In the genomic region with DNA sequence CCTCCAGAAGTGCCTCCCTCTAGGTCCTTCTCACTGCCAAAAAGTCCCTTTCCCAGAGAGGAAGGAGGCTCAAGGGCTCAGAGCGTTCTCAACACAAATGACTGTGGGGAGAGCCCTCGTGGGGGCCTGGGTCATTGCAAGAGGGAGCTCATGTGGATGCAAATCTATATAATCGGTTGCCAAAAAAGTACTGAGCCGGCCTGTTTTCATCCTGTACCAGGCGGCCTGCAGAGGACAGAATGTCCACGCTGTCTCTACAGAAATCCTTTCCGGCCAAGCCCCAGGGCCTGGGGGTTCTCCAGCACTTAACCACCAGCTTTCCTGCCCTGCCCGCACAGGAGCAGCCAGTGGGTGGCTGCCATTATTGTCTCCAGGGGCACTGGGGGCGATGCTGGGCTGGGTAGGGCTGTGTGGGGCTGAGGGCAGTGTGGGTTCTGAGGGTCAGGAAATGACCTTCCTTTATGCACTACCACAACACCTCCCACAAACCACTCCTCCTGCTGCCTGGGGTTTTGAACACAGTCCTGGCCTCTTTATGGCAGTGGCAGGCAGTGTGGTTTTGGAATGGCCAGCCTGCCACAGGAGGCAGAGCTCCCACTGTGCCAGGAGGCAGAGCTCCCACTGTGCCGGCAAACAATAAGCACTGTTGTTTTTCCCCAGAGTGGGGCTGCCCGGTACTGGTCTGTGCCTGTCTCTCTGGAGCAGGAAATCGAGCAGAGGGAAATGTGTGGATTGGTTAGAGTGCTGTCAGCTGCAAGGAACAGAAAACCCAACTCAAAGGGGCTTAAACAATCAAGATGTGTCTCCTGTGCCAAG, we compare ENCODE assay signal across 8 cellular contexts. TPM values are rescaled to one million over a fixed set of nuclear protein-coding genes. Genes with fewer than 3 reads are reported as not detected.
DNase-seq lines count a peak whose midpoint lies in the region; ATAC-seq and TF ChIP-seq lines count a peak whose summit lies in the region.
"Not testable (repeated sequence)": the region's sequence is repeated elsewhere in the genome, so short reads cannot be mapped to it uniquely, and the experiment has no call there.

No MANE protein-coding gene starts in this region.

- CTCF ChIA-PET in HCT116 (lab: Charles Lee); WTC11 (lab: Charles Lee): not testable (repeated sequence)

- TF ChIP-seq RAD21 in HCT116 (IDR thresholded peaks at IDR 0.05; ENCODE audit: low read depth), result not testable (repeated sequence)

- H3K36me3 Mint-ChIP-seq in WTC11; stimulated activated effector memory CD8-positive, alpha-beta T cell treated with anti-CD3 and anti-CD28 coated beads, Interleukin-12 subunit alpha, Interleukin-12 subunit beta, amount 100 ng/mL, for 72 hours: not testable (repeated sequence)

- not testable (repeated sequence) for H3K9me3 ChIP-seq in HCT116 (ENCODE audit: control insufficient read depth in 1 of 2, insufficient read depth in 1 of 2, low read depth in 1 of 2, low read length in 2 of 2); gastroesophageal sphincter; heart right ventricle; lower lobe of right lung; aorta (ENCODE audit: control insufficient read depth, low read length)

- not testable (repeated sequence) for H2AFZ ChIP-seq in HCT116 (ENCODE audit: low read depth, low read length, poor library complexity, severe bottlenecking)

- H3K27me3 ChIP-seq in HCT116 (ENCODE audit: insufficient read depth, low read length); gastroesophageal sphincter; heart right ventricle; lower lobe of right lung (ENCODE audit: low read depth); aorta (ENCODE audit: control insufficient read depth in 1 of 2, insufficient read depth in 2 of 2, low read length in 1 of 2): not testable (repeated sequence)

- not testable (repeated sequence) for H3K4me3 ChIP-seq in HCT116 (replicated peaks in 1 of 2; ENCODE audit: low read depth in 1 of 2, low read length in 2 of 2); choroid plexus epithelial cell (ENCODE audit: low read depth, low read length); gastroesophageal sphincter; heart right ventricle; lower lobe of right lung; aorta (ENCODE audit: low read length in 2 of 2)

- intact Hi-C loops in HCT116 (cut with micrococcal nuclease); heart right ventricle (cut with DNase I); lower lobe of right lung (cut with DNase I); aorta (cut with DNase I): not testable (repeated sequence)

- H3K4me1 ChIP-seq in HCT116 (ENCODE audit: control insufficient read depth in 1 of 2, insufficient read depth in 2 of 2, low read length in 2 of 2); gastroesophageal sphincter; heart right ventricle; lower lobe of right lung; aorta (ENCODE audit: control insufficient read depth in 1 of 2, insufficient read depth in 2 of 2, low read length in 2 of 2): not testable (repeated sequence)

- not testable (repeated sequence) for H3K36me3 ChIP-seq in HCT116 (ENCODE audit: control insufficient read depth in 1 of 2, insufficient read depth in 2 of 2, low read length in 2 of 2); gastroesophageal sphincter; heart right ventricle; lower lobe of right lung; aorta (ENCODE audit: control insufficient read depth in 1 of 2, insufficient read depth in 2 of 2, low read length in 1 of 2)

- POLR2A ChIA-PET in HCT116 (lab: Charles Lee); WTC11 (lab: Charles Lee): not testable (repeated sequence)

- not testable (repeated sequence) for H3K27ac ChIP-seq in HCT116 (ENCODE audit: low read depth, low read length); gastroesophageal sphincter; heart right ventricle; lower lobe of right lung; aorta (ENCODE audit: low read depth in 1 of 2, low read length in 2 of 2)

- BruUV-seq in HCT116 (replicated peaks; lab: Mats Ljungman, UMichigan), result not testable (repeated sequence)

- not testable (repeated sequence) for H4K20me1 ChIP-seq in HCT116 (ENCODE audit: insufficient read depth)

- H3K4me1 Mint-ChIP-seq in WTC11; stimulated activated effector memory CD8-positive, alpha-beta T cell treated with anti-CD3 and anti-CD28 coated beads, Interleukin-12 subunit alpha, Interleukin-12 subunit beta, amount 100 ng/mL, for 72 hours: not testable (repeated sequence)

- H3K9ac ChIP-seq in HCT116 (ENCODE audit: low read length), result not testable (repeated sequence)

- no CpG with 5 or more reads among the region's 12 CpGs for WGBS in gastroesophageal sphincter (ENCODE audit: low coverage in 1 of 2), 2 donors
- WGBS in heart right ventricle, 2 donors, result 43 to 49% methylated on average over 3 to 4 of the region's 12 CpGs
- 59 to 72% methylated on average over 4 of the region's 12 CpGs for WGBS in aorta, 2 donors

- not testable (repeated sequence) for H3K4me3 Mint-ChIP-seq in WTC11; stimulated activated effector memory CD8-positive, alpha-beta T cell treated with anti-CD3 and anti-CD28 coated beads, Interleukin-12 subunit alpha, Interleukin-12 subunit beta, amount 100 ng/mL, for 72 hours

- not testable (repeated sequence) for H3K9me2 ChIP-seq in HCT116 (ENCODE audit: insufficient read depth)

- RAD21 ChIA-PET in HCT116 (lab: Charles Lee; ENCODE audit: low non-redundant PET in 1 of 2, low total read pairs in 2 of 2, uncharacterized antibody in 2 of 2, unreplicated experiment in 2 of 2), result not testable (repeated sequence)

- H3K4me2 ChIP-seq in HCT116 (ENCODE audit: low read length), result not testable (repeated sequence)

- not testable (repeated sequence) for TF ChIP-seq EP300 in gastroesophageal sphincter (IDR thresholded peaks at IDR 0.05)

- H3K79me2 ChIP-seq in HCT116 (ENCODE audit: insufficient read depth, low read length), result not testable (repeated sequence)

- DNase-seq in HCT116 (ENCODE audit: low read depth, low spot score); WTC11 (ENCODE audit: low spot score); heart right ventricle; lower lobe of right lung; stimulated activated effector memory CD8-positive, alpha-beta T cell treated with anti-CD3 and anti-CD28 coated beads, Interleukin-12 subunit alpha, Interleukin-12 subunit beta, amount 100 ng/mL, for 72 hours (ENCODE audit: low spot score in 2 of 2); aorta: not testable (repeated sequence)
- peak; percentile 7 for DNase-seq in choroid plexus epithelial cell (ENCODE audit: low read depth)

- not testable (repeated sequence) for H3K27me3 Mint-ChIP-seq in WTC11 (ENCODE audit: low read depth)

- not testable (repeated sequence) for TF ChIP-seq CTCF in HCT116 (IDR thresholded peaks at IDR 0.05 in 2 of 3, conservative IDR thresholded peaks at IDR 0.05 in 1 of 3; ENCODE audit: borderline replicate concordance in 1 of 3, insufficient read depth in 1 of 3, low read depth in 2 of 3, low read length in 2 of 3); WTC11 (IDR thresholded peaks at IDR 0.05); choroid plexus epithelial cell (conservative IDR thresholded peaks at IDR 0.05; ENCODE audit: low read depth, low read length); gastroesophageal sphincter (IDR thresholded peaks at IDR 0.05); heart right ventricle (IDR thresholded peaks at IDR 0.05); lower lobe of right lung (IDR thresholded peaks at IDR 0.05)

- H3K9me3 Mint-ChIP-seq in WTC11; stimulated activated effector memory CD8-positive, alpha-beta T cell treated with anti-CD3 and anti-CD28 coated beads, Interleukin-12 subunit alpha, Interleukin-12 subunit beta, amount 100 ng/mL, for 72 hours: not testable (repeated sequence)

- not testable (repeated sequence) for TF ChIP-seq POLR2A in HCT116 (IDR thresholded peaks at IDR 0.05; ENCODE audit: borderline replicate concordance, extremely low read depth, insufficient read depth, insufficient read length); gastroesophageal sphincter (IDR thresholded peaks at IDR 0.05)

- peak; percentile 69 for ATAC-seq in HCT116
- peak; percentile 63 for ATAC-seq in WTC11
- ATAC-seq in gastroesophageal sphincter, result peak; percentile 60
- peak in 7 of 8 donors; percentile 34 to 85 (median 42) for ATAC-seq in heart right ventricle
- ATAC-seq in lower lobe of right lung, result peak; percentile 23 to 33
- ATAC-seq in stimulated activated effector memory CD8-positive, alpha-beta T cell treated with anti-CD3 and anti-CD28 coated beads, Interleukin-12 subunit alpha, Interleukin-12 subunit beta, amount 100 ng/mL, for 72 hours, result peak; percentile 54
- ATAC-seq in aorta (ENCODE audit: low FRiP score), result peak; percentile 19

- not testable (repeated sequence) for H3K27ac Mint-ChIP-seq in WTC11; stimulated activated effector memory CD8-positive, alpha-beta T cell treated with anti-CD3 and anti-CD28 coated beads, Interleukin-12 subunit alpha, Interleukin-12 subunit beta, amount 100 ng/mL, for 72 hours

RNA-seq across cellular contexts. Expression of a gene that starts 16.1 kb away (rescaled TPM):
- total RNA-seq in HCT116 (2021; ENCODE audit: unreplicated experiment), result 16.5 TPM
- 2.8 and 3.0 TPM in 2 replicates for polyA plus RNA-seq in HCT116 (2012)
- 9.1 to 10.4 TPM (median 9.9 TPM) in 3 replicates for total RNA-seq in WTC11 (2021)
- total RNA-seq in gastroesophageal sphincter, result 10 to 100 TPM in 2 of 4 donors, 1 to 10 TPM in 2; 1.7 to 89.7 (median 18.5) TPM
- total RNA-seq in heart right ventricle, result 1 to 10 TPM; 2.2 to 6.7 (median 4.1) TPM
- polyA plus RNA-seq in heart right ventricle, result 10 to 100 TPM in 1 of 2 donors, under 1 TPM in 1; 0.80 to 20.5 TPM
- 16.8 TPM for total RNA-seq in lower lobe of right lung
- total RNA-seq in aorta, result 10 to 100 TPM; 36.4 to 56.8 TPM
- polyA plus RNA-seq in aorta, result 10 to 100 TPM in 1 of 2 donors, 1 to 10 TPM in 1; 2.6 to 26.9 TPM

RNA-seq across cellular contexts. Expression of a gene that starts 40.1 kb away (rescaled TPM):
- total RNA-seq in HCT116 (2021; ENCODE audit: unreplicated experiment) (283 TPM), WTC11 (2021) (317 to 346 TPM (median 331 TPM) in 3 replicates), gastroesophageal sphincter (100 to 1,000 TPM; 319 to 462 (median 396) TPM), heart right ventricle (1,000 to 10,000 TPM in 9 of 10 donors, 100 to 1,000 TPM in 1; 886 to 1,398 (median 1,288) TPM), lower lobe of right lung (164 TPM), aorta (100 to 1,000 TPM; 114 to 130 TPM)
- 316 and 365 TPM in 2 replicates for polyA plus RNA-seq in HCT116 (2012)
- polyA plus RNA-seq in heart right ventricle (1,000 to 10,000 TPM; 1,705 to 5,403 TPM), aorta (100 to 1,000 TPM; 250 to 286 TPM)

RNA-seq across cellular contexts. Expression of a gene that starts 58.1 kb away (rescaled TPM):
- total RNA-seq in HCT116 (2021; ENCODE audit: unreplicated experiment) (42.8 TPM), WTC11 (2021) (58.2 to 71.8 TPM (median 70.4 TPM) in 3 replicates), gastroesophageal sphincter (10 to 100 TPM; 62.3 to 95.6 (median 88.4) TPM), heart right ventricle (10 to 100 TPM; 62.8 to 78.1 (median 71.4) TPM), lower lobe of right lung (56.0 TPM), aorta (10 to 100 TPM; 70.6 to 74.4 TPM)
- polyA plus RNA-seq in HCT116 (2012), result 55.3 and 58.3 TPM in 2 replicates
- polyA plus RNA-seq in heart right ventricle (10 to 100 TPM; 43.4 to 87.5 TPM), aorta (10 to 100 TPM; 63.2 to 92.2 TPM)

Comparison
In these comparisons a context has a peak if more than half of its experiments do, and no peak if none do; other contexts are left out.
1. ATAC-seq: peak in every context shown above with its lines; median percentile 69 in HCT116; 63 in WTC11; 60 in gastroesophageal sphincter; 54 in stimulated activated effector memory CD8-positive, alpha-beta T cell treated with anti-CD3 and anti-CD28 coated beads, Interleukin-12 subunit alpha, Interleukin-12 subunit beta, amount 100 ng/mL, for 72 hours; 42 in heart right ventricle; 28 in lower lobe of right lung; 19 in aorta.